Comparison of ENCODE assay signal across 20 cellular contexts in the genomic region with DNA sequence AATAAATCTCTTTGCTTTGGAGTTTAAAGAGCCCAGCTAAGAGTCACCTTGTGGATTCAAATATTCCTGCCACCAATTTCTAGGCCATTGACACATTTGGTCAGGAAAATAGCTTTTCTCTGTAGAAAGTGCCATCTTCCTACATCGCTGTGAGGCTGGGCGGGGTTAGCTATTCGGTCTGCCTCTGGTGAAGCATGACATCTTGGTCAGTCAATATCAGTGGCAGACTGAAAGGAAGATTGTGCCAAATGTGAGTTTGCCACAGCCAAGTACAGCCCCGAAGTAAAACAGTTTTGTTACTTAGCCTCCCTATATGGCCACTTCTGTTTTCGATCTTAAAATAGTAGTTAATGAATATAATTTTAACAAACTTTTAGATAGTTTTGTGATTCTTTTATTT.
"Had no signal": no experiment of that assay in that cellular context is flagged by ENCODE, and none has a peak within 500 bp of the region (broad histone marks: within the 10 kb centered on the region; RNA-seq: fewer than 3 reads in every experiment).

No MANE protein-coding gene starts in this region.

- H3K27ac ChIP-seq: esophagus muscularis mucosa, gastroesophageal sphincter, thyroid gland had no signal

- ATAC-seq: activated CD4-positive, alpha-beta T cell treated with anti-CD3 and anti-CD28 coated beads for 36 hours; gastroesophageal sphincter; naive thymus-derived CD8-positive, alpha-beta T cell; WTC11 had no signal

- FAIRE-seq: bronchial epithelial cell, endothelial cell of umbilical vein, urothelium cell line had no signal

- H3K27me3 ChIP-seq: gastroesophageal sphincter, spleen, thyroid gland had no signal

- H3K36me3 ChIP-seq: esophagus muscularis mucosa, gastroesophageal sphincter, spleen, thyroid gland had no signal

- H3K4me1 ChIP-seq: esophagus muscularis mucosa, gastroesophageal sphincter, thyroid gland had no signal

- H3K4me3 ChIP-seq: esophagus muscularis mucosa, gastroesophageal sphincter, spleen, thyroid gland had no signal

- H3K9me3 ChIP-seq: esophagus muscularis mucosa, gastroesophageal sphincter, spleen, thyroid gland had no signal

- DNase-seq: activated CD4-positive, alpha-beta T cell treated with anti-CD3 and anti-CD28 coated beads for 36 hours; activated CD4-positive, alpha-beta T cell treated with anti-CD3 and anti-CD28 coated beads, Interleukin-2, amount 50 U/mL, for 48 hours; activated T-cell treated with anti-CD3 and anti-CD28 coated beads for 4 hours; cerebellar nuclear complex; cortex of kidney; effector memory CD4-positive, alpha-beta T cell; mesendoderm; naive thymus-derived CD8-positive, alpha-beta T cell; nucleus accumbens; spleen; stimulated activated CD4-positive, alpha-beta T cell treated with anti-CD3 and anti-CD28 coated beads, Interleukin-4, amount 100 ng/mL, for 4 hours; stimulated activated naive CD4-positive, alpha-beta T cell; T1000; thyroid gland had no signal
